Comparison of ENCODE assay signal across 20 cellular contexts in the genomic region with DNA sequence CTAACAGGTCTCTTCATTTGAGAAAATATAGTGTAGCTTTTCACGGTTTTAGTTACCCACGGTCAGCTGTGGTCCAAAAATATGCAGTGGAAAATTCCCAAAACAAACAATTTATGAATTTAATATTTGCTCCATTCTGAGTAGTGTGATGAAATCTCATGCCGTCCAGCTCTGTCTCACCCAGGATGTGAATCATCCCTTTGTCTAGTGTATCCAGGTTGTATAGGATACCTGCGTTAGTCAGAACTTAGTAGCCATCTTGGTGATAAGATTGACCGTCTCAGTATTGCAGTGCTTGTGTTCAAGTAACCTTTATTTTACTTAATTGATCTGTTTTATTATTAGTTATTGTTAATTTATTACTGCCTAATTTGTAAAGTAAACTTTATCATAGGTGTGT. TPM values are rescaled to one million over a fixed set of nuclear protein-coding genes. Genes with fewer than 3 reads are reported as not detected.
A peak's percentile ranks its signal among the peaks of the same experiment; 100 is the strongest.
DNase-seq lines count a peak whose midpoint lies in the region; ATAC-seq, FAIRE-seq and TF ChIP-seq lines count a peak whose summit lies in the region.
"Had no signal": no experiment of that assay in that cellular context is flagged by ENCODE, and none has a peak within 500 bp of the region (broad histone marks: within the 10 kb centered on the region; RNA-seq: fewer than 3 reads in every experiment).

No MANE protein-coding gene starts in this region.

- no peaks in the 10 kb centered on the region for H4K20me1 ChIP-seq in mammary epithelial cell (ENCODE audit: insufficient read depth, low read length)
- H4K20me1 ChIP-seq in keratinocyte (ENCODE audit: control insufficient read depth, extremely low read depth, insufficient read depth, low read length): no peaks in the 10 kb centered on the region
- H4K20me1 ChIP-seq in OCI-LY7 (ENCODE audit: insufficient read depth, low read length): no peaks in the 10 kb centered on the region

- DNase-seq in EH (ENCODE audit: low read depth) (peak; percentile 16), M059J (ENCODE audit: low read depth) (peak; percentile 13), mammary epithelial cell (peak; percentile 90), keratinocyte (ENCODE audit: low read depth, low spot score) (peak; percentile 33), neuronal stem cell (ENCODE audit: low spot score) (no peak), NCI-H128 (lab: John Stamatoyannopoulos, UW; ENCODE audit: unreplicated experiment) (no peak), OCI-LY7 (ENCODE audit: low spot score) (no peak)
- DNase-seq: activated naive CD8-positive, alpha-beta T cell treated with anti-CD3 and anti-CD28 coated beads for 36 hours; heart right ventricle; naive thymus-derived CD8-positive, alpha-beta T cell; NCI-H1694 treated with DMSO at 0.1 percent for 48 hours; SIG-M5; stimulated activated CD4-positive, alpha-beta T cell treated with anti-CD3 and anti-CD28 coated beads, Interleukin-2, amount 100 ng/mL, for 24 hours; stimulated activated naive CD8-positive, alpha-beta T cell treated with anti-CD3 and anti-CD28 coated beads, Interleukin-15, amount 100 ng/mL, for 72 hours; T-helper 2 cell; uterus had no signal

- BruUV-seq in mammary epithelial cell (replicated peaks; lab: Mats Ljungman, UMichigan) (no TSS peak), OCI-LY7 (replicated peaks; lab: Mats Ljungman, UMichigan) (no TSS peak)

- H3K23ac ChIP-seq in neuronal stem cell (ENCODE audit: low read depth, low read length, poor library complexity): no peak overlapping the region

- ATAC-seq in HG03108 (IDR thresholded peaks at IDR 0.05; ENCODE audit: unreplicated experiment): no peak
- ATAC-seq: heart right ventricle; naive thymus-derived CD8-positive, alpha-beta T cell; stimulated activated naive CD8-positive, alpha-beta T cell treated with anti-CD3 and anti-CD28 coated beads, Interleukin-15, amount 100 ng/mL, for 72 hours; WTC11 had no signal

- POLR2A ChIA-PET in OCI-LY7 (lab: Charles Lee): no interaction called here

- no peaks in the 10 kb centered on the region for H3K9me2 ChIP-seq in OCI-LY7 (ENCODE audit: insufficient read depth, low read length)

- CTCF ChIA-PET in mammary epithelial cell (lab: Charles Lee; ENCODE audit: low non-redundant PET) (no interaction called here), OCI-LY7 (lab: Charles Lee; ENCODE audit: unreplicated experiment) (no interaction called here)

- H3K9me1 ChIP-seq in keratinocyte (ENCODE audit: control insufficient read depth, extremely low read depth, insufficient read depth, low read length): no peaks in the 10 kb centered on the region

- no peak overlapping the region for H2BK5ac ChIP-seq in neuronal stem cell (ENCODE audit: low read length)

- H2BK120ac ChIP-seq in neuronal stem cell (ENCODE audit: low read depth, low read length): no peak overlapping the region

- intact Hi-C loops in mammary epithelial cell (cut with micrococcal nuclease) (loop anchor here (5.0 kb wide), 1 partner anchor 119 kb away; a partner anchor contains a TSS), OCI-LY7 (cut with micrococcal nuclease; ENCODE audit: unreplicated experiment) (no loop called here)

- no peak overlapping the region for H2BK15ac ChIP-seq in neuronal stem cell (ENCODE audit: low read length)

- no peak overlapping the region for H3K14ac ChIP-seq in neuronal stem cell (ENCODE audit: low read length)

- H3K4me3 ChIP-seq in mammary epithelial cell (replicated peaks in 1 of 3; ENCODE audit: insufficient read depth in 1 of 3, low read depth in 2 of 3, low read length in 3 of 3): peak overlapping the region; percentile 16 to 30 (median 17)
- peak overlapping the region in 1 of 3 experiments; percentile 7 for H3K4me3 ChIP-seq in keratinocyte (ENCODE audit: control insufficient read depth in 2 of 3, extremely low read depth in 1 of 3, insufficient read depth in 2 of 3, low read depth in 1 of 3, low read length in 3 of 3)
- H3K4me3 ChIP-seq in neuronal stem cell (ENCODE audit: low read length in 2 of 2): no peak overlapping the region
- H3K4me3 ChIP-seq in OCI-LY7 (ENCODE audit: low read depth, low read length, poor library complexity, severe bottlenecking): no peak overlapping the region
- H3K4me3 ChIP-seq: esophagus muscularis mucosa, heart right ventricle, uterus had no signal

- H3K4me2 ChIP-seq in mammary epithelial cell (ENCODE audit: insufficient read depth, low read depth, low read length) (peak overlapping the region; percentile 70), keratinocyte (ENCODE audit: control insufficient read depth, extremely low read depth, insufficient read depth, low read depth, low read length) (peak overlapping the region; percentile 39), neuronal stem cell (ENCODE audit: insufficient read depth, low read length, poor library complexity, severe bottlenecking) (no peak overlapping the region), OCI-LY7 (ENCODE audit: low read length) (no peak overlapping the region)

- no peak overlapping the region for H2BK12ac ChIP-seq in neuronal stem cell (ENCODE audit: low read length)

- no peaks in the 10 kb centered on the region for H3K79me1 ChIP-seq in neuronal stem cell (ENCODE audit: low read depth, low read length)

- in situ Hi-C loops in mammary epithelial cell (cut with MboI; ENCODE audit: low sequenced_read_pairs in 2 of 2): no loop called here

- H3K9me3 ChIP-seq in mammary epithelial cell (replicated peaks; ENCODE audit: insufficient read depth, low read length) (no peaks in the 10 kb centered on the region), keratinocyte (ENCODE audit: control insufficient read depth, low read depth, low read length) (no peaks in the 10 kb centered on the region), neuronal stem cell (replicated peaks in 1 of 2; ENCODE audit: control insufficient read depth in 2 of 2, insufficient read depth in 1 of 2, low read depth in 1 of 2, low read length in 2 of 2) (peaks cover 0 to 12% of the 10 kb centered on the region in 2 donors), OCI-LY7 (ENCODE audit: low read length) (peaks cover 10% of the 10 kb centered on the region; the same call in 1 of the 2 replicates)
- H3K9me3 ChIP-seq: esophagus muscularis mucosa, heart right ventricle, uterus had no signal

- no peak overlapping the region for H4K91ac ChIP-seq in neuronal stem cell (ENCODE audit: low read depth, low read length, poor library complexity)

- FAIRE-seq in keratinocyte (lab: Jason Lieb, UNC): peak; percentile 96

- H3K79me2 ChIP-seq in mammary epithelial cell (ENCODE audit: insufficient read depth, low read length) (peaks cover 39% of the 10 kb centered on the region), keratinocyte (ENCODE audit: control insufficient read depth, insufficient read depth, low read length) (peaks cover 20% of the 10 kb centered on the region), OCI-LY7 (ENCODE audit: insufficient read depth, low read depth, low read length) (peaks cover 8% of the 10 kb centered on the region; the same call in 1 of the 2 replicates)

- H2AFZ ChIP-seq in mammary epithelial cell (ENCODE audit: low read depth, low read length) (no peak overlapping the region), keratinocyte (ENCODE audit: control insufficient read depth, low read length) (no peak overlapping the region), neuronal stem cell (ENCODE audit: low read length) (no peak overlapping the region), OCI-LY7 (ENCODE audit: low read length) (no peak overlapping the region)
- H2AFZ ChIP-seq: parathyroid adenoma had no signal

- no peak overlapping the region for H4K8ac ChIP-seq in neuronal stem cell (ENCODE audit: low read depth, low read length)

- H3K9ac ChIP-seq in mammary epithelial cell (ENCODE audit: insufficient read depth, low read length) (peak overlapping the region; percentile 3), keratinocyte (ENCODE audit: control insufficient read depth, extremely low read depth, insufficient read depth, low read length) (no peak overlapping the region), neuronal stem cell (ENCODE audit: low read depth, low read length, poor library complexity) (no peak overlapping the region)
- H3K9ac ChIP-seq: parathyroid adenoma had no signal

- no peak overlapping the region for H2AK5ac ChIP-seq in neuronal stem cell (ENCODE audit: low read depth, low read length)

- TF ChIP-seq CTCF in mammary epithelial cell (conservative IDR thresholded peaks at IDR 0.05 in 1 of 2, IDR thresholded peaks at IDR 0.05 in 1 of 2; ENCODE audit: extremely low read depth in 1 of 2, insufficient read depth in 1 of 2, low read depth in 1 of 2, low read length in 2 of 2) (no peak), keratinocyte (optimal IDR thresholded peaks at IDR 0.05 in 1 of 3, IDR thresholded peaks at IDR 0.05 in 1 of 3, conservative IDR thresholded peaks at IDR 0.05 in 1 of 3; ENCODE audit: extremely low read depth in 1 of 3, insufficient read depth in 2 of 3, low read length in 3 of 3) (no peak), OCI-LY7 (conservative IDR thresholded peaks at IDR 0.05; ENCODE audit: low read length) (no peak)

- peaks cover 5% of the 10 kb centered on the region for H3K36me3 ChIP-seq in mammary epithelial cell (ENCODE audit: insufficient read depth, low read length)
- peaks cover 0 to 3% of the 10 kb centered on the region in 2 experiments for H3K36me3 ChIP-seq in keratinocyte (ENCODE audit: control insufficient read depth in 2 of 2, extremely low read depth in 1 of 2, insufficient read depth in 2 of 2, low read length in 2 of 2)
- H3K36me3 ChIP-seq in neuronal stem cell (replicated peaks in 1 of 2; ENCODE audit: control insufficient read depth in 2 of 2, insufficient read depth in 2 of 2, low read length in 2 of 2): peaks cover 2 to 30% of the 10 kb centered on the region in 2 donors
- H3K36me3 ChIP-seq in OCI-LY7 (ENCODE audit: insufficient read depth, low read length): peaks cover 12% of the 10 kb centered on the region; the same call in 1 of the 2 replicates
- H3K36me3 ChIP-seq: uterus had no signal

- H3K4me1 ChIP-seq in mammary epithelial cell (ENCODE audit: insufficient read depth, low read length) (peaks cover 3% of the 10 kb centered on the region), keratinocyte (ENCODE audit: control insufficient read depth, extremely low read depth, insufficient read depth, low read length) (peaks cover 10% of the 10 kb centered on the region), neuronal stem cell (ENCODE audit: control insufficient read depth in 2 of 2, insufficient read depth in 1 of 2, low read depth in 1 of 2, low read length in 2 of 2) (no peaks in the 10 kb centered on the region), OCI-LY7 (ENCODE audit: insufficient read depth, low read length, poor library complexity, severe bottlenecking) (no peaks in the 10 kb centered on the region)
- H3K4me1 ChIP-seq: parathyroid adenoma, uterus had no signal

- WGBS in mammary epithelial cell (ENCODE audit: low coverage, missing lambda C conversion rate): 8% methylated on average over 5 of the region's 5 CpGs
- no CpG with 5 or more reads among the region's 5 CpGs for WGBS in neuronal stem cell (ENCODE audit: extremely low coverage in 2 of 2, insufficient read length in 2 of 2, insufficient replicate concordance in 1 of 2), 2 donors

- dilution Hi-C loops in mammary epithelial cell (cut with HindIII; ENCODE audit: low sequenced_read_pairs): no loop called here
- dilution Hi-C loops in keratinocyte (cut with MboI; ENCODE audit: extremely low pct_ligation_motif_present, low sequenced_read_pairs): no loop called here

- no peaks in the 10 kb centered on the region for H3K27me3 ChIP-seq in mammary epithelial cell (ENCODE audit: insufficient read depth, low read length)
- no peaks in the 10 kb centered on the region for H3K27me3 ChIP-seq in keratinocyte (ENCODE audit: control insufficient read depth, extremely low read depth, insufficient read depth, low read length)
- H3K27me3 ChIP-seq in neuronal stem cell (ENCODE audit: control insufficient read depth in 3 of 3, insufficient read depth in 3 of 3, low read depth in 1 of 3, low read length in 3 of 3): no peaks in the 10 kb centered on the region
- H3K27me3 ChIP-seq: esophagus muscularis mucosa, heart right ventricle, uterus had no signal

- H3K18ac ChIP-seq in neuronal stem cell (ENCODE audit: low read length): no peak overlapping the region

- peak overlapping the region; percentile 86 for H3K27ac ChIP-seq in mammary epithelial cell (ENCODE audit: insufficient read depth, low read depth, low read length)
- peak overlapping the region; percentile 68 for H3K27ac ChIP-seq in keratinocyte (ENCODE audit: control insufficient read depth, insufficient read depth, low read length)
- H3K27ac ChIP-seq in neuronal stem cell (replicated peaks; ENCODE audit: low read length): no peak overlapping the region
- H3K27ac ChIP-seq in OCI-LY7 (ENCODE audit: low read depth, low read length, poor library complexity, severe bottlenecking): no peak overlapping the region
- H3K27ac ChIP-seq: esophagus muscularis mucosa, heart right ventricle, parathyroid adenoma, uterus had no signal

- H3K4ac ChIP-seq in neuronal stem cell (ENCODE audit: low read length): no peak overlapping the region

RNA-seq across cellular contexts. Expression of a gene that starts 41.1 kb away (rescaled TPM):
- total RNA-seq in M059J (2014; rRNA removed; shearing (Covaris generic)): 120 and 126 TPM in 2 replicates
- 10 to 100 TPM; 55.2 to 95.3 TPM for total RNA-seq in mammary epithelial cell
- polyA plus RNA-seq in mammary epithelial cell: 81.2 TPM
- 62.5 TPM for polyA minus RNA-seq in mammary epithelial cell
- polyA plus RNA-seq in keratinocyte: 69.3 to 118 TPM (median 102 TPM) in 3 replicates
- 108 TPM for polyA plus RNA-seq in keratinocyte (2011; ENCODE audit: low read depth)
- polyA plus RNA-seq in keratinocyte (2011; cell fraction: cytosol; rRNA removed): 55.7 and 92.6 TPM in 2 replicates
- 28.3 and 56.6 TPM in 2 replicates for polyA plus RNA-seq in keratinocyte (2011; cell fraction: nucleus; rRNA removed)
- 65.3 and 89.2 TPM in 2 replicates for polyA plus RNA-seq in keratinocyte (2012; ENCODE audit: low replicate concordance)
- polyA minus RNA-seq in keratinocyte: 27.5 to 36.2 TPM (median 27.7 TPM) in 3 replicates
- 58.1 TPM for polyA minus RNA-seq in keratinocyte (2011; cell fraction: cytosol; rRNA and poly(A)+ RNA removed)
- polyA minus RNA-seq in keratinocyte (2011; cell fraction: nucleus; rRNA and poly(A)+ RNA removed): 10.9 and 21.3 TPM in 2 replicates
- polyA plus RNA-seq in neuronal stem cell (2013, experiment 1 of 2): 147 TPM
- 140 TPM for polyA plus RNA-seq in neuronal stem cell (2013, experiment 2 of 2)
- 49.1 and 57.2 TPM in 2 replicates for total RNA-seq in OCI-LY7 (2014; rRNA removed; shearing (Covaris generic))
- 35.1 and 38.1 TPM in 2 replicates for total RNA-seq in OCI-LY7 (2022)

Comparison
In these comparisons a context has a peak if more than half of its experiments do, and no peak if none do; other contexts are left out.
1. DNase-seq: peak in EH (single experiment), M059J (single experiment), mammary epithelial cell (single experiment) and keratinocyte (single experiment); none in neuronal stem cell (single experiment), NCI-H128 (single experiment) and OCI-LY7 (single experiment).
2. H3K27ac ChIP-seq: peak in mammary epithelial cell (single experiment) and keratinocyte (single experiment); none in neuronal stem cell (single experiment) and OCI-LY7 (single experiment).
3. H3K4me2 ChIP-seq: peak in mammary epithelial cell (single experiment) and keratinocyte (single experiment); none in neuronal stem cell (single experiment) and OCI-LY7 (single experiment).
4. H3K4me3 ChIP-seq: peak in mammary epithelial cell (3 of 3); none in neuronal stem cell (0 of 2) and OCI-LY7 (single experiment).